In the genomic region with DNA sequence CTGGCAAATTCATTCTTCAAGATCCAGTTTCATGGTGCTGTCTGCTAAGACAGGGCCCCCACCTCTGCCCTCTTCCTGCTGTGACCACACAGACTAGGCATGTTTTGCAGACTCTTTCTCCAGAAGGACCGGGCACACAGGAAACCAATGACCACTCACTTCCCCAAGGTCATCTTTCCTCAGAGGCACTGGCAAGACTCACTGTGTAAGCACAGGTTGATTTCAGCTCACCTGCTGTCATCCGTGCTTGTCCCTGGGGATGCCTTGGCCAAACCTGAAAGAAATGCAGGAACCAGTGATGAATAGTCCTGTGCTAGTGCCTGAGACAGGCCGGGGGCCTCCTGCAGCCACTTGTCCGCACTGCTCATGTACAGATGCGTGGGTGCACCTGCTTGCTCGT, we compare ENCODE assay signal across 30 cellular contexts. TPM values are rescaled to one million over a fixed set of nuclear protein-coding genes. Genes with fewer than 3 reads are reported as not detected.
A peak's percentile ranks its signal among the peaks of the same experiment; 100 is the strongest.
DNase-seq lines count a peak whose midpoint lies in the region; ATAC-seq and TF ChIP-seq lines count a peak whose summit lies in the region.
"Had no signal": no experiment of that assay in that cellular context is flagged by ENCODE, and none has a peak within 500 bp of the region (broad histone marks: within the 10 kb centered on the region; RNA-seq: fewer than 3 reads in every experiment).

No MANE protein-coding gene starts in this region.

- H2AFZ ChIP-seq in DND-41 (ENCODE audit: low read depth, low read length), result no peak overlapping the region
- no peak overlapping the region for H2AFZ ChIP-seq in H9 (ENCODE audit: low read length)
- no peak overlapping the region for H2AFZ ChIP-seq in neural progenitor cell (replicated peaks)

- H4K20me1 ChIP-seq in DND-41 (ENCODE audit: insufficient read depth, low read length), result no peaks in the 10 kb centered on the region
- no peaks in the 10 kb centered on the region for H4K20me1 ChIP-seq in H9 (ENCODE audit: control insufficient read depth, insufficient read depth, insufficient read length)
- no peaks in the 10 kb centered on the region for H4K20me1 ChIP-seq in neural progenitor cell (ENCODE audit: low read depth)

- H3K56ac ChIP-seq in H9 (ENCODE audit: insufficient read length, low read depth, low read length), result no peak overlapping the region

- H3K14ac ChIP-seq in H9 (ENCODE audit: insufficient read depth, low read length), result no peak overlapping the region

- no peak overlapping the region for H2BK12ac ChIP-seq in H9 (ENCODE audit: insufficient read length, low read depth, low read length)

- H3K4me3 Mint-ChIP-seq in H9, result no peak overlapping the region
- H3K4me3 Mint-ChIP-seq in endodermal cell, result no peak overlapping the region
- no peak overlapping the region for H3K4me3 Mint-ChIP-seq in neural progenitor cell
- H3K4me3 Mint-ChIP-seq: activated CD8-positive, alpha-beta T cell treated with anti-CD3 and anti-CD28 coated beads, Interleukin-2, amount 10 ng/mL, durations not matched to agents 7 days and 5 days; activated naive CD8-positive, alpha-beta T cell; activated T-cell treated with anti-CD3 and anti-CD28 coated beads, Interleukin-2, amount 50 U/mL, for 72 hours; HFFc6; neural crest cell; stimulated activated naive CD8-positive, alpha-beta T cell treated with anti-CD3 and anti-CD28 coated beads, Interleukin-15, amount 100 ng/mL, for 72 hours had no signal

- DNase-seq in DND-41 (peak; percentile 2), H9 (peak; percentile 26), endodermal cell (peak; percentile 47), neural progenitor cell (ENCODE audit: low spot score) (no peak), NCI-H146 (lab: John Stamatoyannopoulos, UW) (no peak), SKM-1 (lab: John Stamatoyannopoulos, UW; ENCODE audit: unreplicated experiment) (no peak), lower lobe of right lung (no peak)
- DNase-seq: activated CD4-positive, CD25-positive, alpha-beta regulatory T cell; activated T-cell treated with anti-CD3 and anti-CD28 coated beads, Interleukin-2, amount 50 U/mL, for 72 hours; effector CD8-positive, alpha-beta T cell; esophagus squamous epithelium; HFFc6; MG63; NCI-H1436; NCI-H226; psoas muscle; small intestine; stimulated activated CD4-positive, alpha-beta T cell treated with anti-CD3 and anti-CD28 coated beads, Interleukin-4, amount 100 ng/mL, for 24 hours; stimulated activated naive CD8-positive, alpha-beta T cell treated with anti-CD3 and anti-CD28 coated beads, Interleukin-15, amount 100 ng/mL, for 72 hours; T1000; transverse colon had no signal

- no peaks in the 10 kb centered on the region for H3K79me1 ChIP-seq in H9 (ENCODE audit: insufficient read depth, low read depth, low read length, poor library complexity, severe bottlenecking)

- H3K4me3 ChIP-seq in DND-41 (ENCODE audit: low read depth in 1 of 2, low read length in 2 of 2) (no peak overlapping the region), endodermal cell (ENCODE audit: low read length) (no peak overlapping the region), neural progenitor cell (no peak overlapping the region), lower lobe of right lung (no peak overlapping the region)
- H3K4me3 ChIP-seq: esophagus squamous epithelium, left lung, MG63, psoas muscle, transverse colon had no signal

- H3K79me2 ChIP-seq in DND-41 (ENCODE audit: insufficient read depth, low read length), result no peaks in the 10 kb centered on the region
- H3K79me2 ChIP-seq in H9 (ENCODE audit: insufficient read depth, low read length), result no peaks in the 10 kb centered on the region
- no peaks in the 10 kb centered on the region for H3K79me2 ChIP-seq in neural progenitor cell (ENCODE audit: low read depth)

- H3K9me3 ChIP-seq in DND-41 (ENCODE audit: insufficient read depth, low read length, severe bottlenecking) (no peaks in the 10 kb centered on the region), H9 (ENCODE audit: control insufficient read depth, low read depth, low read length) (no peaks in the 10 kb centered on the region), endodermal cell (ENCODE audit: control insufficient read depth, low read length) (no peaks in the 10 kb centered on the region), neural progenitor cell (ENCODE audit: low read depth) (no peaks in the 10 kb centered on the region), lower lobe of right lung (no peaks in the 10 kb centered on the region)
- H3K9me3 ChIP-seq: esophagus squamous epithelium, left lung, MG63, psoas muscle, transverse colon had no signal

- H4K8ac ChIP-seq in H9 (replicated peaks; ENCODE audit: insufficient read length, low read depth, low read length), result no peak overlapping the region

- H4K91ac ChIP-seq in H9 (ENCODE audit: insufficient read length, low read depth, low read length), result no peak overlapping the region

- H3K9me3 Mint-ChIP-seq in H9 (no peaks in the 10 kb centered on the region; a peak in 1 of 5 replicates), endodermal cell (no peaks in the 10 kb centered on the region), neural progenitor cell (no peaks in the 10 kb centered on the region)
- H3K9me3 Mint-ChIP-seq: activated T-cell treated with anti-CD3 and anti-CD28 coated beads, Interleukin-2, amount 50 U/mL, for 72 hours; HFFc6; neural crest cell; stimulated activated naive CD8-positive, alpha-beta T cell treated with anti-CD3 and anti-CD28 coated beads, Interleukin-15, amount 100 ng/mL, for 72 hours had no signal

- no peak overlapping the region for H3K27ac ChIP-seq in DND-41 (ENCODE audit: low read length)
- H3K27ac ChIP-seq in H9 (ENCODE audit: insufficient read length, low read depth, low read length), result no peak overlapping the region
- no peak overlapping the region for H3K27ac ChIP-seq in endodermal cell (ENCODE audit: low read depth, low read length)
- H3K27ac ChIP-seq in neural progenitor cell, result no peak overlapping the region
- no peak overlapping the region for H3K27ac ChIP-seq in lower lobe of right lung
- H3K27ac ChIP-seq: esophagus squamous epithelium, left lung, psoas muscle, transverse colon had no signal

- H3K18ac ChIP-seq in H9 (ENCODE audit: insufficient read length, low read depth, low read length), result no peak overlapping the region

- H2BK120ac ChIP-seq in H9 (ENCODE audit: low read depth, low read length, poor library complexity, severe bottlenecking), result no peak overlapping the region

- WGBS in H9 (ENCODE audit: extremely low coverage, insufficient read length, low lambda C conversion rate), result no CpG with 5 or more reads among the region's 6 CpGs
- 92 to 100% methylated on average over 6 of the region's 6 CpGs for WGBS in endodermal cell (ENCODE audit: insufficient coverage in 1 of 2, insufficient read length in 1 of 2), 2 experiments

- no peaks in the 10 kb centered on the region for H3K36me3 Mint-ChIP-seq in H9 (ENCODE audit: insufficient read depth in 1 of 3, low read depth in 3 of 3)
- H3K36me3 Mint-ChIP-seq in endodermal cell (ENCODE audit: low read depth), result no peaks in the 10 kb centered on the region
- no peaks in the 10 kb centered on the region for H3K36me3 Mint-ChIP-seq in neural progenitor cell
- H3K36me3 Mint-ChIP-seq: activated naive CD8-positive, alpha-beta T cell had no signal

- H3K36me3 ChIP-seq in DND-41 (ENCODE audit: insufficient read depth, low read length) (no peaks in the 10 kb centered on the region), endodermal cell (ENCODE audit: control insufficient read depth, insufficient read depth, low read length) (no peaks in the 10 kb centered on the region), neural progenitor cell (no peaks in the 10 kb centered on the region), lower lobe of right lung (no peaks in the 10 kb centered on the region)
- H3K36me3 ChIP-seq: esophagus squamous epithelium, left lung, MG63, transverse colon had no signal

- H3K9ac ChIP-seq in DND-41 (ENCODE audit: low read depth, low read length) (no peak overlapping the region), H9 (ENCODE audit: extremely low read depth, insufficient read length, low read length) (no peak overlapping the region), endodermal cell (ENCODE audit: extremely low read depth, low read length, poor library complexity, severe bottlenecking) (no peak overlapping the region), neural progenitor cell (no peak overlapping the region)

- no peak overlapping the region for H2BK15ac ChIP-seq in H9 (ENCODE audit: low read depth, low read length)

- H3K27ac Mint-ChIP-seq in H9, result peak overlapping the region in 1 of 3 experiments; percentile 58; a peak in 2 of 7 replicates
- no peak overlapping the region for H3K27ac Mint-ChIP-seq in endodermal cell
- H3K27ac Mint-ChIP-seq in neural progenitor cell, result peak overlapping the region; percentile 48
- H3K27ac Mint-ChIP-seq: activated CD8-positive, alpha-beta T cell treated with anti-CD3 and anti-CD28 coated beads, Interleukin-2, amount 10 ng/mL, durations not matched to agents 7 days and 5 days; activated naive CD8-positive, alpha-beta T cell; activated T-cell treated with anti-CD3 and anti-CD28 coated beads, Interleukin-2, amount 50 U/mL, for 72 hours; HFFc6 had no signal

- H3K23me2 ChIP-seq in H9 (ENCODE audit: insufficient read length, low read depth, low read length, poor library complexity, severe bottlenecking), result no peaks in the 10 kb centered on the region

- H3K4me1 ChIP-seq in DND-41 (ENCODE audit: insufficient read depth, low read length), result no peaks in the 10 kb centered on the region
- H3K4me1 ChIP-seq in H9 (ENCODE audit: insufficient read depth, low read length), result peaks cover 18% of the 10 kb centered on the region; the same call in 1 of the 2 replicates
- peaks cover 9% of the 10 kb centered on the region for H3K4me1 ChIP-seq in endodermal cell (ENCODE audit: control insufficient read depth, insufficient read depth, low read length)
- peaks cover 58% of the 10 kb centered on the region for H3K4me1 ChIP-seq in neural progenitor cell
- H3K4me1 ChIP-seq in lower lobe of right lung, result peaks cover 9% of the 10 kb centered on the region

- TF ChIP-seq CTCF in DND-41 (IDR thresholded peaks at IDR 0.05; ENCODE audit: borderline replicate concordance, extremely low read depth, low read length, poor library complexity, severe bottlenecking) (no peak), H9 (conservative IDR thresholded peaks at IDR 0.05) (no peak), endodermal cell (conservative IDR thresholded peaks at IDR 0.05) (no peak), neural progenitor cell (IDR thresholded peaks at IDR 0.05) (no peak), lower lobe of right lung (IDR thresholded peaks at IDR 0.05) (no peak)

- no peak overlapping the region for H2AK5ac ChIP-seq in H9 (ENCODE audit: insufficient read length, low read length)

- no peak overlapping the region for H2BK20ac ChIP-seq in H9 (ENCODE audit: low read depth, low read length, poor library complexity, severe bottlenecking)

- H3K4me1 Mint-ChIP-seq in H9, result peaks cover 74 to 78% of the 10 kb centered on the region in 2 experiments
- H3K4me1 Mint-ChIP-seq in endodermal cell, result peaks cover 44% of the 10 kb centered on the region
- H3K4me1 Mint-ChIP-seq in neural progenitor cell, result peaks cover 52% of the 10 kb centered on the region
- H3K4me1 Mint-ChIP-seq: stimulated activated naive CD8-positive, alpha-beta T cell treated with anti-CD3 and anti-CD28 coated beads, Interleukin-15, amount 100 ng/mL, for 72 hours had no signal

- no peak overlapping the region for H4K5ac ChIP-seq in H9 (ENCODE audit: insufficient read length, low read depth, low read length)

- H3K4me2 ChIP-seq in DND-41 (ENCODE audit: insufficient read depth, low read length), result no peak overlapping the region
- no peak overlapping the region for H3K4me2 ChIP-seq in H9 (ENCODE audit: insufficient read depth, insufficient read length, low read length)
- H3K4me2 ChIP-seq in neural progenitor cell, result no peak overlapping the region

- H3K27me3 ChIP-seq in DND-41 (ENCODE audit: insufficient read depth, low read length, poor library complexity) (no peaks in the 10 kb centered on the region), H9 (ENCODE audit: insufficient read depth, low read length) (no peaks in the 10 kb centered on the region), endodermal cell (ENCODE audit: control insufficient read depth, insufficient read depth, low read length, poor library complexity, severe bottlenecking) (no peaks in the 10 kb centered on the region), neural progenitor cell (no peaks in the 10 kb centered on the region), lower lobe of right lung (ENCODE audit: low read depth) (no peaks in the 10 kb centered on the region)
- H3K27me3 ChIP-seq: esophagus squamous epithelium, left lung, MG63, transverse colon had no signal

- H3K23ac ChIP-seq in H9 (ENCODE audit: insufficient read length, low read depth, low read length), result no peak overlapping the region

- intact Hi-C loops in lower lobe of right lung (cut with DNase I), result no loop called here

- H2BK5ac ChIP-seq in H9 (ENCODE audit: insufficient read length, low read length), result no peak overlapping the region

- peaks cover 11% of the 10 kb centered on the region for H3F3A ChIP-seq in neural progenitor cell (ENCODE audit: low read depth)

- no peak for ATAC-seq in DND-41 (ENCODE audit: insufficient read depth, low read depth)
- ATAC-seq in GM21423 (IDR thresholded peaks at IDR 0.05; ENCODE audit: unreplicated experiment), result no peak
- no peak for ATAC-seq in lower lobe of right lung
- ATAC-seq: activated CD8-positive, alpha-beta T cell treated with anti-CD3 and anti-CD28 coated beads, Interleukin-2, amount 10 ng/mL, durations not matched to agents 7 days and 5 days; activated T-cell treated with anti-CD3 and anti-CD28 coated beads, Interleukin-2, amount 50 U/mL, for 72 hours; left lung; SK-N-SH treated with all-trans-retinoic acid at 6 μM for 48 hours; stimulated activated naive CD8-positive, alpha-beta T cell treated with anti-CD3 and anti-CD28 coated beads, Interleukin-15, amount 100 ng/mL, for 72 hours had no signal

- no peak overlapping the region for H3K4ac ChIP-seq in H9 (ENCODE audit: low read depth, low read length)

- no peak overlapping the region for H3T11ph ChIP-seq in H9 (ENCODE audit: low read length)

- peaks cover 6% of the 10 kb centered on the region for H3K27me3 Mint-ChIP-seq in H9 (ENCODE audit: low read depth)
- peaks cover 2% of the 10 kb centered on the region for H3K27me3 Mint-ChIP-seq in endodermal cell (ENCODE audit: insufficient read depth)
- peaks cover 14% of the 10 kb centered on the region for H3K27me3 Mint-ChIP-seq in neural progenitor cell (ENCODE audit: insufficient read depth, low read depth)
- H3K27me3 Mint-ChIP-seq: activated naive CD8-positive, alpha-beta T cell had no signal

RNA-seq across cellular contexts. Expression of gene ALS2CL, which starts 33.5 kb away (rescaled TPM):
- total RNA-seq in H9 (2021), result 4.9 and 5.0 TPM in 2 replicates
- total RNA-seq in endodermal cell, result 10 to 100 TPM in 1 of 2 donors, 1 to 10 TPM in 1; 8.9 to 20.8 TPM
- polyA plus RNA-seq in endodermal cell (2013, experiment 1 of 2), result 2.4 TPM
- 1.6 TPM for polyA plus RNA-seq in endodermal cell (2013, experiment 2 of 2)
- 0.71 and 1.3 TPM in 2 replicates for total RNA-seq in neural progenitor cell (ENCODE audit: low replicate concordance)
- total RNA-seq in lower lobe of right lung, result 59.7 TPM

RNA-seq across cellular contexts. Expression of gene TMIE, which starts 41.2 kb away (rescaled TPM):
- 0.63 and 0.66 TPM in 2 replicates for total RNA-seq in H9 (2021)
- 1 to 10 TPM; 1.0 to 1.1 TPM for total RNA-seq in endodermal cell
- polyA plus RNA-seq in endodermal cell (2013, experiment 1 of 2), result 0.21 TPM
- 0.21 TPM for polyA plus RNA-seq in endodermal cell (2013, experiment 2 of 2)
- not detected in 2 replicates for total RNA-seq in neural progenitor cell (ENCODE audit: low replicate concordance)
- total RNA-seq in lower lobe of right lung, result 1.0 TPM
- total RNA-seq: Daoy, HFFc6, neural crest cell, transverse colon had no signal

RNA-seq across cellular contexts. Expression of gene FAM240A, which starts 47.7 kb away (rescaled TPM):
- total RNA-seq in H9 (2021) (0.11 TPM in 1 of 2 replicates, not detected in the other), endodermal cell (not detected), neural progenitor cell (ENCODE audit: low replicate concordance) (not detected in 2 replicates), lower lobe of right lung (not detected)
- polyA plus RNA-seq in endodermal cell (2013, experiment 1 of 2), result not detected
- polyA plus RNA-seq in endodermal cell (2013, experiment 2 of 2), result not detected
- total RNA-seq: activated CD8-positive, alpha-beta T cell treated with anti-CD3 and anti-CD28 coated beads, Interleukin-2, amount 10 ng/mL, durations not matched to agents 7 days and 5 days; activated T-cell treated with anti-CD3 and anti-CD28 coated beads, Interleukin-2, amount 50 U/mL, for 72 hours; cerebellum; Daoy; HFFc6; left lung; mononuclear cell; neural crest cell; transverse colon had no signal
- polyA plus RNA-seq: small intestine had no signal

RNA-seq across cellular contexts. Expression of gene PRSS50, which starts 57.7 kb away (rescaled TPM):
- 0.24 and 0.59 TPM in 2 replicates for total RNA-seq in H9 (2021)
- 1 to 10 TPM; 1.2 to 4.4 TPM for total RNA-seq in endodermal cell
- 0.43 TPM for polyA plus RNA-seq in endodermal cell (2013, experiment 1 of 2)
- 0.62 TPM for polyA plus RNA-seq in endodermal cell (2013, experiment 2 of 2)
- total RNA-seq in neural progenitor cell (ENCODE audit: low replicate concordance), result 0.28 and 1.9 TPM in 2 replicates
- total RNA-seq in lower lobe of right lung, result 0.41 TPM
- total RNA-seq: activated CD8-positive, alpha-beta T cell treated with anti-CD3 and anti-CD28 coated beads, Interleukin-2, amount 10 ng/mL, durations not matched to agents 7 days and 5 days; Daoy; HFFc6; mononuclear cell had no signal

Comparison
In these comparisons a context has a peak if more than half of its experiments do, and no peak if none do; other contexts are left out.
1. DNase-seq: peak in DND-41 (single experiment), H9 (single experiment) and endodermal cell (single experiment); none in neural progenitor cell (single experiment), NCI-H146 (single experiment), SKM-1 (single experiment) and lower lobe of right lung (single experiment).